Comparison of ENCODE assay signal across 9 cellular contexts in genomic region chr2:63189026-63189425, GRCh38.
DNase-seq lines count a peak whose midpoint lies in the region; ATAC-seq, FAIRE-seq and TF ChIP-seq lines count a peak whose summit lies in the region.
"Had no signal": no experiment of that assay in that cellular context is flagged by ENCODE, and none has a peak within 500 bp of the region (broad histone marks: within the 10 kb centered on the region; RNA-seq: fewer than 3 reads in every experiment).

No MANE protein-coding gene starts in this region.

- peak; percentile 98 for ATAC-seq in HG02885 (IDR thresholded peaks at IDR 0.05; ENCODE audit: poor library complexity, unreplicated experiment)
- no peak for ATAC-seq in HG03039 (IDR thresholded peaks at IDR 0.05; ENCODE audit: unreplicated experiment)

- peaks cover 26% of the 10 kb centered on the region for H3K36me3 Mint-ChIP-seq in activated T-cell treated with anti-CD3 and anti-CD28 coated beads, Interleukin-2, amount 50 U/mL, for 24 hours (ENCODE audit: low read depth)

- peaks cover 35% of the 10 kb centered on the region for H3K9me3 Mint-ChIP-seq in activated T-cell treated with anti-CD3 and anti-CD28 coated beads, Interleukin-2, amount 50 U/mL, for 24 hours

- H3K27me3 Mint-ChIP-seq in activated T-cell treated with anti-CD3 and anti-CD28 coated beads, Interleukin-2, amount 50 U/mL, for 24 hours = no peaks in the 10 kb centered on the region
- H3K27me3 Mint-ChIP-seq: activated naive CD4-positive, alpha-beta T cell treated with anti-CD3 and anti-CD28 coated beads, Interleukin-2, amount 50 U/mL, for 24 hours had no signal

- no peak for FAIRE-seq in RCC 7860 (lab: Jason Lieb, UNC)

- DNase-seq in activated CD4-positive, alpha-beta T cell treated with anti-CD3 and anti-CD28 coated beads for 48 hours = peak; percentile 3
- DNase-seq in activated CD4-positive, alpha-beta T cell treated with anti-CD3 and anti-CD28 coated beads for 4 hours = no peak
- DNase-seq in RCC 7860 (ENCODE audit: low spot score) (peak; percentile 33), fibroblast of villous mesenchyme (ENCODE audit: low read depth) (peak; percentile 50), DMS153 treated with DMSO at 0.1 percent for 48 hours (lab: John Stamatoyannopoulos, UW; ENCODE audit: unreplicated experiment) (no peak)
- no peak for DNase-seq in activated T-cell treated with anti-CD3 and anti-CD28 coated beads, Interleukin-2, amount 50 U/mL, for 24 hours

- TF ChIP-seq CTCF in fibroblast of villous mesenchyme (IDR thresholded peaks at IDR 0.05; ENCODE audit: insufficient read depth, low read depth, low read length) = peak; percentile 96

- no peak overlapping the region for H3K27ac Mint-ChIP-seq in activated T-cell treated with anti-CD3 and anti-CD28 coated beads, Interleukin-2, amount 50 U/mL, for 24 hours
- H3K27ac Mint-ChIP-seq: activated naive CD4-positive, alpha-beta T cell treated with anti-CD3 and anti-CD28 coated beads, Interleukin-2, amount 50 U/mL, for 24 hours had no signal

- no peaks in the 10 kb centered on the region for H3K4me1 Mint-ChIP-seq in activated T-cell treated with anti-CD3 and anti-CD28 coated beads, Interleukin-2, amount 50 U/mL, for 24 hours (ENCODE audit: low read depth)
- H3K4me1 Mint-ChIP-seq: activated naive CD4-positive, alpha-beta T cell treated with anti-CD3 and anti-CD28 coated beads, Interleukin-2, amount 50 U/mL, for 24 hours had no signal

- H3K4me3 ChIP-seq in fibroblast of villous mesenchyme (ENCODE audit: low read depth, low read length) = no peak overlapping the region

- H3K4me3 Mint-ChIP-seq in activated T-cell treated with anti-CD3 and anti-CD28 coated beads, Interleukin-2, amount 50 U/mL, for 24 hours = no peak overlapping the region
- H3K4me3 Mint-ChIP-seq: activated naive CD4-positive, alpha-beta T cell treated with anti-CD3 and anti-CD28 coated beads, Interleukin-2, amount 50 U/mL, for 24 hours had no signal

Comparison
In these comparisons a context has a peak if more than half of its experiments do, and no peak if none do; other contexts are left out.
1. DNase-seq: peak in activated CD4-positive, alpha-beta T cell treated with anti-CD3 and anti-CD28 coated beads for 48 hours (single experiment), RCC 7860 (single experiment) and fibroblast of villous mesenchyme (single experiment); none in activated CD4-positive, alpha-beta T cell treated with anti-CD3 and anti-CD28 coated beads for 4 hours (0 of 2), activated T-cell treated with anti-CD3 and anti-CD28 coated beads, Interleukin-2, amount 50 U/mL, for 24 hours (single experiment) and DMS153 treated with DMSO at 0.1 percent for 48 hours (single experiment).